25 cellular contexts compared by ENCODE assay signal in the genomic region with DNA sequence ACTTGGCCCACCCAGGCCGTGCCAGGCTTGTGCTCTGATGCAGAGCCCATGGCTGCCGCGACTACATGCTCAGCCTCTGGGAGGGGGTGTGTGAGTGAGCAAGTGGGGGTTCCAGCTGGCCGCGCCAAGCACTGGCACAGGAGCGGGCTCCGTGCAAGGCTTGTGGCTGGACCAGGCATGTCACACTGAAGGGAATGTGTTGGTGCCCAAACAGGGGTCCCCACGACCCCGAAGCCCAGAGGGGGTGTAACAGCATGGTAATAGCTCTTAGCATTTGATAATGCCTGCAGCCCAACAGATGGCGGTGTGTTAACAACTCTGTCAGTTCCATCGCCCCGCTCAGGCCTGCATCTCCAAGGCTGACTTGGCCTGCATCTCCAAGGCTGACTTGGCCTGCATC. TPM values are rescaled to one million over a fixed set of nuclear protein-coding genes. Genes with fewer than 3 reads are reported as not detected.
A peak's percentile ranks its signal among the peaks of the same experiment; 100 is the strongest.
DNase-seq lines count a peak whose midpoint lies in the region; ATAC-seq and TF ChIP-seq lines count a peak whose summit lies in the region.
"Had no signal": no experiment of that assay in that cellular context is flagged by ENCODE, and none has a peak within 500 bp of the region (broad histone marks: within the 10 kb centered on the region; RNA-seq: fewer than 3 reads in every experiment).

No MANE protein-coding gene starts in this region.

- TF ChIP-seq POLR2A in gastrocnemius medialis (IDR thresholded peaks at IDR 0.05), result no peak

- no peak overlapping the region for H3K4me3 ChIP-seq in Karpas-422 (ENCODE audit: low read length)
- H3K4me3 ChIP-seq in choroid plexus epithelial cell (ENCODE audit: low read depth, low read length), result no peak overlapping the region
- no peak overlapping the region for H3K4me3 ChIP-seq in gastrocnemius medialis
- H3K4me3 ChIP-seq: colonic mucosa, thoracic aorta, uterus had no signal

- in situ Hi-C loops in gastrocnemius medialis (cut with MboI; ENCODE audit: low sequenced_read_pairs in 4 of 4), result no loop called here

- no peak overlapping the region for H3K27ac Mint-ChIP-seq in activated naive CD4-positive, alpha-beta T cell treated with anti-CD3 and anti-CD28 coated beads for 36 hours
- no peak overlapping the region for H3K27ac Mint-ChIP-seq in stimulated activated naive CD8-positive, alpha-beta T cell treated with anti-CD3 and anti-CD28 coated beads, Interleukin-15, amount 100 ng/mL, for 72 hours
- H3K27ac Mint-ChIP-seq: activated naive CD4-positive, alpha-beta T cell treated with anti-CD3 and anti-CD28 coated beads, Interleukin-2, amount 50 U/mL, for 72 hours; activated T-helper 1 cell treated with anti-CD3 and anti-CD28 coated beads, Interleukin-12 subunit alpha, Interleukin-12 subunit beta, Interleukin-2, Interleukin-4 antibody, amounts not matched to agents 30 ng/mL and 10 ng/mL and 1 ng/mL, durations not matched to agents 14 hours and 24 hours and 36 hours; CD4-positive, alpha-beta memory T cell; nephron; stimulated activated naive B cell treated with anti-CD40 and anti-IgM and Interleukin-4, amounts not matched to agents 10 μg/mL and 1 μg/mL and 100 μg/mL, for 72 hours had no signal

- H3K27ac ChIP-seq in Karpas-422 (ENCODE audit: low read length), result no peak overlapping the region
- H3K27ac ChIP-seq in gastrocnemius medialis, result no peak overlapping the region
- H3K27ac ChIP-seq: colonic mucosa, thoracic aorta, uterus had no signal

- intact Hi-C loops in activated naive CD4-positive, alpha-beta T cell treated with anti-CD3 and anti-CD28 coated beads for 36 hours (cut with micrococcal nuclease), result no loop called here
- intact Hi-C loops in gastrocnemius medialis (cut with DNase I; ENCODE audit: low total_unique reads), result no loop called here

- no peaks in the 10 kb centered on the region for H3K9me2 ChIP-seq in Karpas-422 (replicated peaks; ENCODE audit: insufficient read depth, low read length)

- H3K27me3 Mint-ChIP-seq in activated naive CD4-positive, alpha-beta T cell treated with anti-CD3 and anti-CD28 coated beads for 36 hours (ENCODE audit: low read depth), result no peaks in the 10 kb centered on the region
- no peaks in the 10 kb centered on the region for H3K27me3 Mint-ChIP-seq in stimulated activated naive CD8-positive, alpha-beta T cell treated with anti-CD3 and anti-CD28 coated beads, Interleukin-15, amount 100 ng/mL, for 72 hours
- H3K27me3 Mint-ChIP-seq: CD4-positive, alpha-beta memory T cell had no signal

- H3K4me2 ChIP-seq in Karpas-422 (ENCODE audit: low read depth, low read length, poor library complexity, severe bottlenecking), result no peak overlapping the region

- H3K9ac ChIP-seq in Karpas-422 (ENCODE audit: low read length), result no peak overlapping the region

- no peaks in the 10 kb centered on the region for H4K20me1 ChIP-seq in Karpas-422 (ENCODE audit: insufficient read depth, low read depth, low read length)

- DNase-seq in activated naive CD4-positive, alpha-beta T cell treated with anti-CD3 and anti-CD28 coated beads for 36 hours, result peak; percentile 25
- no peak for DNase-seq in activated naive CD4-positive, alpha-beta T cell treated with anti-CD3 and anti-CD28 coated beads, Interleukin-2, amount 50 U/mL, for 16 hours
- DNase-seq in Karpas-422 (peak; percentile 38), choroid plexus epithelial cell (ENCODE audit: low read depth) (peak; percentile 6), amniotic stem cell (lab: John Stamatoyannopoulos, UW) (no peak), gastrocnemius medialis (no peak), ureter (ENCODE audit: low spot score) (no peak)
- no peak for DNase-seq in stimulated activated naive CD8-positive, alpha-beta T cell treated with anti-CD3 and anti-CD28 coated beads, Interleukin-15, amount 100 ng/mL, for 72 hours
- DNase-seq: activated CD8-positive, alpha-beta memory T cell treated with anti-CD3 and anti-CD28 coated beads, Interleukin-2, amount 50 U/mL, for 48 hours; aorta; CD4-positive, alpha-beta memory T cell; colonic mucosa; effector memory CD4-positive, alpha-beta T cell; NCI-H1436 treated with DMSO at 0.1 percent for 48 hours; NCI-H2107; NCI-H345; stimulated activated naive B cell treated with anti-CD40 and anti-IgM and Interleukin-4, amounts not matched to agents 10 μg/mL and 1 μg/mL and 100 μg/mL, for 72 hours; SW 1271; uterus had no signal

- no peak for TF ChIP-seq CTCF in choroid plexus epithelial cell (conservative IDR thresholded peaks at IDR 0.05; ENCODE audit: low read depth, low read length)
- no peak for TF ChIP-seq CTCF in gastrocnemius medialis (IDR thresholded peaks at IDR 0.05 in 4 of 5, conservative IDR thresholded peaks at IDR 0.05 in 1 of 5)

- CTCF ChIA-PET in activated naive CD4-positive, alpha-beta T cell treated with anti-CD3 and anti-CD28 coated beads for 36 hours (lab: Charles Lee), result interaction anchor here (1.2 kb wide), 1 partner anchor 83 kb away, joined by 4 read pairs; no protein-coding TSS in a partner anchor

- H3K36me3 ChIP-seq in Karpas-422 (ENCODE audit: insufficient read depth, low read length), result no peaks in the 10 kb centered on the region
- H3K36me3 ChIP-seq in gastrocnemius medialis, result no peaks in the 10 kb centered on the region
- H3K36me3 ChIP-seq: colonic mucosa, thoracic aorta, uterus had no signal

- ATAC-seq in stimulated activated naive CD8-positive, alpha-beta T cell treated with anti-CD3 and anti-CD28 coated beads, Interleukin-15, amount 100 ng/mL, for 72 hours, result peak; percentile 31
- ATAC-seq in gastrocnemius medialis, result no peak
- ATAC-seq: activated naive CD4-positive, alpha-beta T cell treated with anti-CD3 and anti-CD28 coated beads, Interleukin-2, amount 50 U/mL, for 72 hours; HCT116; left lobe of liver; stimulated activated naive B cell treated with anti-CD40 and anti-IgM and Interleukin-4, amounts not matched to agents 10 μg/mL and 1 μg/mL and 100 μg/mL, for 72 hours had no signal

- no peaks in the 10 kb centered on the region for H3K4me1 Mint-ChIP-seq in activated naive CD4-positive, alpha-beta T cell treated with anti-CD3 and anti-CD28 coated beads for 36 hours (ENCODE audit: low read depth)
- H3K4me1 Mint-ChIP-seq in stimulated activated naive CD8-positive, alpha-beta T cell treated with anti-CD3 and anti-CD28 coated beads, Interleukin-15, amount 100 ng/mL, for 72 hours, result no peaks in the 10 kb centered on the region
- H3K4me1 Mint-ChIP-seq: nephron; stimulated activated naive B cell treated with anti-CD40 and anti-IgM and Interleukin-4, amounts not matched to agents 10 μg/mL and 1 μg/mL and 100 μg/mL, for 72 hours had no signal

- no peak overlapping the region for H3K4me3 Mint-ChIP-seq in activated naive CD4-positive, alpha-beta T cell treated with anti-CD3 and anti-CD28 coated beads for 36 hours
- H3K4me3 Mint-ChIP-seq in stimulated activated naive CD8-positive, alpha-beta T cell treated with anti-CD3 and anti-CD28 coated beads, Interleukin-15, amount 100 ng/mL, for 72 hours, result no peak overlapping the region
- H3K4me3 Mint-ChIP-seq: activated T-helper 1 cell treated with anti-CD3 and anti-CD28 coated beads, Interleukin-12 subunit alpha, Interleukin-12 subunit beta, Interleukin-2, Interleukin-4 antibody, amounts not matched to agents 30 ng/mL and 10 ng/mL and 1 ng/mL, durations not matched to agents 14 hours and 24 hours and 36 hours; CD4-positive, alpha-beta memory T cell; nephron; stimulated activated naive B cell treated with anti-CD40 and anti-IgM and Interleukin-4, amounts not matched to agents 10 μg/mL and 1 μg/mL and 100 μg/mL, for 72 hours had no signal

- H3K36me3 Mint-ChIP-seq in activated naive CD4-positive, alpha-beta T cell treated with anti-CD3 and anti-CD28 coated beads for 36 hours (ENCODE audit: low read depth), result no peaks in the 10 kb centered on the region
- H3K36me3 Mint-ChIP-seq: activated naive CD4-positive, alpha-beta T cell treated with anti-CD3 and anti-CD28 coated beads, Interleukin-2, amount 50 U/mL, for 72 hours; CD4-positive, alpha-beta memory T cell; stimulated activated naive B cell treated with anti-CD40 and anti-IgM and Interleukin-4, amounts not matched to agents 10 μg/mL and 1 μg/mL and 100 μg/mL, for 72 hours had no signal

- H3K9me3 Mint-ChIP-seq in activated naive CD4-positive, alpha-beta T cell treated with anti-CD3 and anti-CD28 coated beads for 36 hours, result no peaks in the 10 kb centered on the region
- no peaks in the 10 kb centered on the region for H3K9me3 Mint-ChIP-seq in stimulated activated naive CD8-positive, alpha-beta T cell treated with anti-CD3 and anti-CD28 coated beads, Interleukin-15, amount 100 ng/mL, for 72 hours
- H3K9me3 Mint-ChIP-seq: activated naive CD4-positive, alpha-beta T cell treated with anti-CD3 and anti-CD28 coated beads, Interleukin-2, amount 50 U/mL, for 72 hours; activated T-helper 1 cell treated with anti-CD3 and anti-CD28 coated beads, Interleukin-12 subunit alpha, Interleukin-12 subunit beta, Interleukin-2, Interleukin-4 antibody, amounts not matched to agents 30 ng/mL and 10 ng/mL and 1 ng/mL, durations not matched to agents 14 hours and 24 hours and 36 hours; CD4-positive, alpha-beta memory T cell; nephron; stimulated activated naive B cell treated with anti-CD40 and anti-IgM and Interleukin-4, amounts not matched to agents 10 μg/mL and 1 μg/mL and 100 μg/mL, for 72 hours had no signal

- no peaks in the 10 kb centered on the region for H3K9me3 ChIP-seq in Karpas-422 (ENCODE audit: low read length)
- H3K9me3 ChIP-seq in gastrocnemius medialis, result no peaks in the 10 kb centered on the region
- H3K9me3 ChIP-seq: colonic mucosa, thoracic aorta, uterus had no signal

- H3K4me1 ChIP-seq in Karpas-422 (ENCODE audit: low read length) (no peaks in the 10 kb centered on the region), gastrocnemius medialis (no peaks in the 10 kb centered on the region)
- H3K4me1 ChIP-seq: colonic mucosa, uterus had no signal

- no peak overlapping the region for H2AFZ ChIP-seq in Karpas-422 (ENCODE audit: low read length)

- H3K79me2 ChIP-seq in Karpas-422 (ENCODE audit: low read length), result no peaks in the 10 kb centered on the region

- no peaks in the 10 kb centered on the region for H3K27me3 ChIP-seq in Karpas-422 (ENCODE audit: low read length)
- H3K27me3 ChIP-seq in gastrocnemius medialis, result no peaks in the 10 kb centered on the region
- H3K27me3 ChIP-seq: colonic mucosa, uterus had no signal

RNA-seq across cellular contexts. Expression of a gene that starts 38.3 kb away (rescaled TPM):
- total RNA-seq in activated naive CD4-positive, alpha-beta T cell treated with anti-CD3 and anti-CD28 coated beads for 36 hours, result 10 to 100 TPM; 91.0 to 93.4 TPM
- 64.2 and 152 TPM in 2 replicates for total RNA-seq in Karpas-422 (2014; rRNA removed; shearing (Covaris generic); ENCODE audit: low replicate concordance)
- total RNA-seq in gastrocnemius medialis (100 to 1,000 TPM in 2 of 4 donors, 10 to 100 TPM in 2; 42.1 to 101 (median 80.2) TPM), ureter (348 TPM)

Comparison
In these comparisons a context has a peak if more than half of its experiments do, and no peak if none do; other contexts are left out.
1. DNase-seq: peak in activated naive CD4-positive, alpha-beta T cell treated with anti-CD3 and anti-CD28 coated beads for 36 hours (single experiment), Karpas-422 (single experiment) and choroid plexus epithelial cell (single experiment); none in activated naive CD4-positive, alpha-beta T cell treated with anti-CD3 and anti-CD28 coated beads, Interleukin-2, amount 50 U/mL, for 16 hours (single experiment), stimulated activated naive CD8-positive, alpha-beta T cell treated with anti-CD3 and anti-CD28 coated beads, Interleukin-15, amount 100 ng/mL, for 72 hours (0 of 2), amniotic stem cell (single experiment), gastrocnemius medialis (0 of 2) and ureter (single experiment).